20 cellular contexts compared by ENCODE assay signal in the genomic region with DNA sequence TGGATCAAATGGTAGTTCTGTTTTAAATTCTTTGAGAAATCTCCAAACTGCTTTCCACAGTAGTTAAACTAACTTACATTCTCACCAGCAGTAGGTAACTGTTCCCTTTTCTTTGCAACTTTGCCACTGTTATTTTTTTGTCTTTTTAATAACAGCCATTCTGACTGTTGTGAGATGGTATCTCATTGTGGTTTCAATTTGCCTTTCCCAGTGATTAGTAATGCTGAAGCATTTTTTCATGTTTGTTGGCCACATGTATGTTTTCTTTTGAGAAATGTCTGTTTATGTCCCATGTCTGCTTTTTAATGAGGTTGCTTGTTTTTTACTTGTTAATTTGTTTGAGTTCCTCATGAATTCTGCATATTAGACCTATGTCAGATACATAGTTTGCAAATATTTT.
"Had no signal": no experiment of that assay in that cellular context is flagged by ENCODE, and none has a peak within 500 bp of the region (broad histone marks: within the 10 kb centered on the region; RNA-seq: fewer than 3 reads in every experiment).

No MANE protein-coding gene starts in this region.

- H3K4me3 Mint-ChIP-seq: activated CD4-positive, alpha-beta memory T cell treated with anti-CD3 and anti-CD28 coated beads for 36 hours; activated naive CD4-positive, alpha-beta T cell treated with anti-CD3 and anti-CD28 coated beads for 36 hours; activated naive CD8-positive, alpha-beta T cell; activated T-helper 17 cell treated with anti-CD3 and anti-CD28 coated beads, Interleukin-2, amount 50 U/mL, for 72 hours; T-helper 17 cell; WTC11 had no signal

- DNase-seq: activated CD4-positive, alpha-beta memory T cell treated with anti-CD3 and anti-CD28 coated beads for 36 hours; activated CD4-positive, alpha-beta T cell treated with anti-CD3 and anti-CD28 coated beads for 48 hours; activated CD4-positive, CD25-positive, alpha-beta regulatory T cell treated with anti-CD3 and anti-CD28 coated beads, Interleukin-2, amount 50 U/mL, for 72 hours; activated gamma-delta T cell; activated naive CD4-positive, alpha-beta T cell treated with anti-CD3 and anti-CD28 coated beads for 36 hours; activated T-cell treated with anti-CD3 and anti-CD28 coated beads for 4 hours; activated T-cell treated with anti-CD3 and anti-CD28 coated beads, Interleukin-2, amount 50 U/mL, for 48 hours; NCI-H1048; NCI-H1417; NCI-H1930; NCI-H2171 treated with DMSO at 0.1 percent for 48 hours; NCI-H226; NCI-H526; NCI-H82; SIG-M5; T-helper 17 cell; T-helper 9 cell had no signal

- H3K27me3 Mint-ChIP-seq: activated CD4-positive, alpha-beta memory T cell treated with anti-CD3 and anti-CD28 coated beads for 36 hours; activated naive CD8-positive, alpha-beta T cell; activated T-helper 17 cell treated with anti-CD3 and anti-CD28 coated beads, Interleukin-2, amount 50 U/mL, for 72 hours; T-helper 17 cell had no signal

- H3K4me1 Mint-ChIP-seq: activated T-helper 17 cell treated with anti-CD3 and anti-CD28 coated beads, Interleukin-2, amount 50 U/mL, for 72 hours; T-helper 17 cell; WTC11 had no signal

- H3K27ac Mint-ChIP-seq: activated CD4-positive, alpha-beta memory T cell treated with anti-CD3 and anti-CD28 coated beads for 36 hours; activated naive CD4-positive, alpha-beta T cell treated with anti-CD3 and anti-CD28 coated beads for 36 hours; activated naive CD8-positive, alpha-beta T cell; activated T-helper 17 cell treated with anti-CD3 and anti-CD28 coated beads, Interleukin-2, amount 50 U/mL, for 72 hours; T-helper 17 cell; WTC11 had no signal
